20 cellular contexts compared by ENCODE assay signal in the genomic region with DNA sequence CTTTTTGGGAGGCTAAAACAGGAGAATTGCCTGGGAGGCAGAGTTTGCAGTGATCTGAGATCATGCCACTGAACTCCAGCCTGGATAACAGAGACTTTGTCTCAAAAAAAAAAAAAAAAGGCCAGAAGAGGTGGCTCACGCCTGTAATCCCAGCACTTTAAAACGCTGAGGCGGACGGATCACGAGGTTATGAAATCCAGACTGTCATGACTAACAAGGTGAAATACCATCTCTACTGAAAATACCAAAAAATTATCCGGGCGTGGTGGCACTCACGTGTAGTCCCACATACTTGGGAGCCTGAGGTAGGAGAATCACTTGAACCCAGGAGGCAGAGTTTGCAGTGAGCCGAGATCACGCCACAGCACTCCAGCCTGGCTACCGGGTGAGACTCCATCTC. TPM values are rescaled to one million over a fixed set of nuclear protein-coding genes. Genes with fewer than 3 reads are reported as not detected.
DNase-seq lines count a peak whose midpoint lies in the region; ATAC-seq, FAIRE-seq and TF ChIP-seq lines count a peak whose summit lies in the region.
"Had no signal": no experiment of that assay in that cellular context is flagged by ENCODE, and none has a peak within 500 bp of the region (broad histone marks: within the 10 kb centered on the region; RNA-seq: fewer than 3 reads in every experiment).

No MANE protein-coding gene starts in this region.

- H3K36me3 Mint-ChIP-seq in Caco-2 (ENCODE audit: insufficient read depth, unreplicated experiment): peaks cover 26% of the 10 kb centered on the region

- TF ChIP-seq CTCF in Caco-2 (IDR thresholded peaks at IDR 0.05; ENCODE audit: insufficient read depth in 1 of 2, low read depth in 1 of 2, low read length in 1 of 2, severe bottlenecking in 1 of 2, unreplicated experiment in 1 of 2): no peak
- no peak for TF ChIP-seq CTCF in K562 (IDR thresholded peaks at IDR 0.05 in 2 of 3, conservative IDR thresholded peaks at IDR 0.05 in 1 of 3; ENCODE audit: insufficient read depth in 2 of 3, low read depth in 1 of 3, low read length in 3 of 3)
- no peak for TF ChIP-seq CTCF in smooth muscle cell (IDR thresholded peaks at IDR 0.05; ENCODE audit: borderline replicate concordance, insufficient read depth, poor library complexity, severe bottlenecking)

- H3K9me1 ChIP-seq in K562 (ENCODE audit: control insufficient read depth, insufficient read depth, low read length): no peaks in the 10 kb centered on the region

- no peaks in the 10 kb centered on the region for H3K36me3 ChIP-seq in Caco-2 (ENCODE audit: control insufficient read depth, insufficient read depth, low read length)
- no peaks in the 10 kb centered on the region for H3K36me3 ChIP-seq in K562 (ENCODE audit: control insufficient read depth, insufficient read depth, low read length)
- no peaks in the 10 kb centered on the region for H3K36me3 ChIP-seq in smooth muscle cell (ENCODE audit: low read depth)

- H3K4me3 ChIP-seq in Caco-2 (ENCODE audit: low read depth, low read length) (no peak overlapping the region), K562 (no peak overlapping the region), smooth muscle cell (no peak overlapping the region)
- H3K4me3 ChIP-seq: GM12878 had no signal

- BruUV-seq in Caco-2 (replicated peaks; lab: Mats Ljungman, UMichigan) (no TSS peak), K562 (replicated peaks; lab: Mats Ljungman, UMichigan) (no TSS peak)

- no peaks in the 10 kb centered on the region for H3K9me3 Mint-ChIP-seq in Caco-2 (ENCODE audit: unreplicated experiment)
- H3K9me3 Mint-ChIP-seq: CD4-positive, alpha-beta T cell had no signal

- no peak for TF ChIP-seq EP300 in K562 (IDR thresholded peaks at IDR 0.05; ENCODE audit: low read length)

- H3K4me1 Mint-ChIP-seq in Caco-2 (ENCODE audit: low read depth, unreplicated experiment): peaks cover 9% of the 10 kb centered on the region

- TF ChIP-seq RAD21 in K562 (CRISPR knock-in tag; conservative IDR thresholded peaks at IDR 0.05 in 1 of 2, IDR thresholded peaks at IDR 0.05 in 1 of 2): no peak

- H3K79me2 ChIP-seq in K562 (ENCODE audit: control insufficient read depth, insufficient read depth, low read length) (peaks cover 4% of the 10 kb centered on the region), smooth muscle cell (ENCODE audit: low read depth) (no peaks in the 10 kb centered on the region)

- no peak overlapping the region for H2AFZ ChIP-seq in K562 (ENCODE audit: low read depth, low read length)
- no peak overlapping the region for H2AFZ ChIP-seq in smooth muscle cell (ENCODE audit: low read depth)

- no peak overlapping the region for H3K4me3 Mint-ChIP-seq in Caco-2 (ENCODE audit: unreplicated experiment)
- H3K4me3 Mint-ChIP-seq: CD4-positive, alpha-beta T cell; HFFc6 had no signal

- H3K4me1 ChIP-seq in Caco-2 (0 out of 2 replicates have a peak, but pooled peaks cover 5% of the 10 kb centered on the region), K562 (replicated peaks in 1 of 2; ENCODE audit: control insufficient read depth in 2 of 2, insufficient read depth in 2 of 2, low read length in 2 of 2) (peaks cover 19 to 28% of the 10 kb centered on the region in 2 experiments), smooth muscle cell (ENCODE audit: low read depth) (peaks cover 8% of the 10 kb centered on the region)

- POLR2A ChIA-PET in Caco-2 (lab: Charles Lee) (no interaction called here), K562 (lab: Yijun Ruan, JAX) (no interaction called here)

- peaks cover 10% of the 10 kb centered on the region for H3F3A ChIP-seq in smooth muscle cell (ENCODE audit: low read depth)

- no peak for TF ChIP-seq POLR2A in K562 (conservative IDR thresholded peaks at IDR 0.05)

- H3K9me3 ChIP-seq in Caco-2 (peaks cover 3% of the 10 kb centered on the region; the same call in 1 of the 2 replicates), K562 (replicated peaks; ENCODE audit: control insufficient read depth, insufficient read depth, low read depth, low read length) (peaks cover 3% of the 10 kb centered on the region; the same call in 1 of the 2 replicates), smooth muscle cell (replicated peaks; ENCODE audit: low read depth) (no peaks in the 10 kb centered on the region)

- H3K27ac ChIP-seq in K562 (ENCODE audit: extremely low read depth, low read depth, low read length): no peak overlapping the region
- peak overlapping the region; percentile 95 for H3K27ac ChIP-seq in smooth muscle cell (ENCODE audit: low read depth)
- H3K27ac ChIP-seq: C4-2B, HL-60 had no signal

- DNase-seq in Caco-2 (no peak), K562 (ENCODE audit: extremely low read depth in 1 of 4, low spot score in 3 of 4) (no peak), mesenteric fat pad (ENCODE audit: low spot score) (peak; percentile 24), smooth muscle cell (lab: John Stamatoyannopoulos, UW; ENCODE audit: unreplicated experiment) (no peak), RCC 7860 (ENCODE audit: low spot score) (no peak), NCI-H2107 (lab: John Stamatoyannopoulos, UW) (no peak), Right ventricle myocardium superior (no peak)
- DNase-seq: AML-193; Calu3; CD4-positive, alpha-beta T cell; DMS79 treated with DMSO at 0.1 percent for 48 hours; GOT3; H7; HFFc6 had no signal

- WGBS in K562 (ENCODE audit: insufficient coverage, low coverage, missing lambda C conversion rate): 98% methylated on average over 9 of the region's 11 CpGs
- 69% methylated on average over 11 of the region's 11 CpGs for WGBS in smooth muscle cell (ENCODE audit: low lambda C conversion rate)

- in situ Hi-C loops in K562 (cut with MboI): no loop called here

- FAIRE-seq in K562 (lab: Jason Lieb, UNC): no peak
- FAIRE-seq in RCC 7860 (lab: Jason Lieb, UNC): no peak
- FAIRE-seq: A204.1, GM12878 had no signal

- H3K4me2 ChIP-seq in K562 (ENCODE audit: insufficient read depth, low read length) (no peak overlapping the region), smooth muscle cell (no peak overlapping the region)

- H3K9ac ChIP-seq in K562 (ENCODE audit: insufficient read depth in 1 of 2, low read depth in 2 of 2, low read length in 2 of 2) (no peak overlapping the region), smooth muscle cell (ENCODE audit: low read depth) (peak overlapping the region; percentile 81)

- H3K27me3 Mint-ChIP-seq in Caco-2 (ENCODE audit: insufficient read depth, unreplicated experiment): no peaks in the 10 kb centered on the region
- H3K27me3 Mint-ChIP-seq: CD4-positive, alpha-beta T cell; IgD-negative memory B cell had no signal

- peak overlapping the region; percentile 72 for H3K27ac Mint-ChIP-seq in Caco-2 (ENCODE audit: unreplicated experiment)
- H3K27ac Mint-ChIP-seq: CD4-positive, alpha-beta T cell; HFFc6 had no signal

- no peak for ATAC-seq in K562
- no peak for ATAC-seq in Right ventricle myocardium superior (ENCODE audit: poor library complexity)
- ATAC-seq: GM12878, HCT116 had no signal

- H4K20me1 ChIP-seq in K562 (replicated peaks; ENCODE audit: control insufficient read depth, insufficient read depth, low read length) (no peaks in the 10 kb centered on the region), smooth muscle cell (ENCODE audit: low read depth) (no peaks in the 10 kb centered on the region)

- H3K27me3 ChIP-seq in Caco-2 (replicated peaks; ENCODE audit: control insufficient read depth, insufficient read depth, low read length): no peaks in the 10 kb centered on the region
- H3K27me3 ChIP-seq in K562 (ENCODE audit: control insufficient read depth in 2 of 2, insufficient read depth in 2 of 2, low read length in 2 of 2): no peaks in the 10 kb centered on the region
- no peaks in the 10 kb centered on the region for H3K27me3 ChIP-seq in smooth muscle cell (ENCODE audit: low read depth)

- intact Hi-C loops in Caco-2 (cut with micrococcal nuclease; ENCODE audit: unreplicated experiment): no loop called here
- intact Hi-C loops in K562 (cut with micrococcal nuclease): loop anchor here (10.0 kb wide), 1 partner anchor 170 kb away; the partner anchor contains the start of gene ZNF808
- intact Hi-C loops in Right ventricle myocardium superior (cut with DNase I): no loop called here

- CTCF ChIA-PET in Caco-2 (lab: Charles Lee): no interaction called here
- CTCF ChIA-PET in K562 (lab: Yijun Ruan, JAX; ENCODE audit: low intra/inter-chr PET ratio): no interaction called here

RNA-seq across cellular contexts. Expression of gene ZNF611, which starts 39.9 kb away (rescaled TPM):
- total RNA-seq in Caco-2 (2022): 27.5 and 28.5 TPM in 2 replicates
- total RNA-seq in K562 (2011; cell fraction: chromatin; rRNA removed; ENCODE audit: low replicate concordance): 60.0 and 88.6 TPM in 2 replicates
- total RNA-seq in K562 (2011; cell fraction: nucleolus; rRNA removed): 33.5 and 37.6 TPM in 2 replicates
- total RNA-seq in K562 (2011; cell fraction: nucleoplasm; rRNA removed): 52.8 and 67.6 TPM in 2 replicates
- 8.8 and 12.7 TPM in 2 replicates for total RNA-seq in K562 (2014; rRNA removed)
- total RNA-seq in K562 (2014; rRNA removed; fragmentation: Illumina TruSeq; extraction: Trizol): 19.0 and 19.3 TPM in 2 replicates
- total RNA-seq in K562 (2015; rRNA removed; fragmentation: Illumina TruSeq; extraction: Trizol): 15.2 and 18.6 TPM in 2 replicates
- total RNA-seq in K562 (2021): 24.1 and 29.6 TPM in 2 replicates
- 9.7 and 12.8 TPM in 2 replicates for polyA plus RNA-seq in K562 (2011; rRNA removed)
- 3.4 and 5.4 TPM in 2 replicates for polyA plus RNA-seq in K562 (2011; cell fraction: cytosol; rRNA removed)
- 12.2 and 14.2 TPM in 2 replicates for polyA plus RNA-seq in K562 (2011; cell fraction: nucleus; rRNA removed)
- polyA plus RNA-seq in K562 (2012): 11.9 and 22.7 TPM in 2 replicates
- polyA plus RNA-seq in K562 (2014; fragmentation: Illumina TruSeq; extraction: Trizol): 15.0 and 19.0 TPM in 2 replicates
- polyA plus RNA-seq in K562 (2014; fragmentation: Nextera tagmentation; extraction: Ambion mirVana): 1 to 10 TPM; 3.7 to 4.3 TPM
- polyA plus RNA-seq in K562 (2014; rRNA removed): 9.3 and 12.1 TPM in 2 replicates
- 32.7 and 36.5 TPM in 2 replicates for polyA minus RNA-seq in K562 (2011; rRNA and poly(A)+ RNA removed)
- 13.7 and 14.7 TPM in 2 replicates for polyA minus RNA-seq in K562 (2011; cell fraction: cytosol; rRNA and poly(A)+ RNA removed)
- polyA minus RNA-seq in K562 (2011; cell fraction: nucleus; rRNA and poly(A)+ RNA removed): 11.3 and 16.3 TPM in 2 replicates
- total RNA-seq in mesenteric fat pad: 23.1 TPM
- total RNA-seq in smooth muscle cell: 15.3 and 19.0 TPM in 2 replicates
- polyA plus RNA-seq in smooth muscle cell: 7.7 and 10.1 TPM in 2 replicates
- 6.0 TPM for total RNA-seq in Right ventricle myocardium superior

RNA-seq across cellular contexts. Expression of gene ZNF83, which starts 56.8 kb away (rescaled TPM):
- total RNA-seq in Caco-2 (2022) (36.8 and 39.4 TPM in 2 replicates), K562 (2014; rRNA removed) (35.2 and 35.3 TPM in 2 replicates), K562 (2014; rRNA removed; fragmentation: Illumina TruSeq; extraction: Trizol) (70.0 and 80.3 TPM in 2 replicates), K562 (2015; rRNA removed; fragmentation: Illumina TruSeq; extraction: Trizol) (63.2 and 67.0 TPM in 2 replicates), K562 (2021) (37.9 and 38.2 TPM in 2 replicates), mesenteric fat pad (30.0 TPM), smooth muscle cell (53.2 and 60.0 TPM in 2 replicates), Right ventricle myocardium superior (15.6 TPM)
- 132 and 250 TPM in 2 replicates for total RNA-seq in K562 (2011; cell fraction: chromatin; rRNA removed; ENCODE audit: low replicate concordance)
- total RNA-seq in K562 (2011; cell fraction: nucleolus; rRNA removed): 69.4 and 90.8 TPM in 2 replicates
- 166 and 244 TPM in 2 replicates for total RNA-seq in K562 (2011; cell fraction: nucleoplasm; rRNA removed)
- polyA plus RNA-seq in K562 (2011; rRNA removed) (74.3 and 82.6 TPM in 2 replicates), K562 (2014; fragmentation: Illumina TruSeq; extraction: Trizol) (47.8 and 54.1 TPM in 2 replicates), K562 (2014; fragmentation: Nextera tagmentation; extraction: Ambion mirVana) (10 to 100 TPM; 18.6 to 28.2 TPM), K562 (2014; rRNA removed) (49.9 and 51.9 TPM in 2 replicates), smooth muscle cell (20.6 and 32.9 TPM in 2 replicates)
- 12.3 and 38.2 TPM in 2 replicates for polyA plus RNA-seq in K562 (2011; cell fraction: cytosol; rRNA removed)
- 129 and 148 TPM in 2 replicates for polyA plus RNA-seq in K562 (2011; cell fraction: nucleus; rRNA removed)
- 27.7 and 49.9 TPM in 2 replicates for polyA plus RNA-seq in K562 (2012)
- 63.7 and 81.3 TPM in 2 replicates for polyA minus RNA-seq in K562 (2011; rRNA and poly(A)+ RNA removed)
- polyA minus RNA-seq in K562 (2011; cell fraction: cytosol; rRNA and poly(A)+ RNA removed): 19.2 and 20.6 TPM in 2 replicates
- polyA minus RNA-seq in K562 (2011; cell fraction: nucleus; rRNA and poly(A)+ RNA removed): 43.5 and 79.2 TPM in 2 replicates
